ENCODE assay signal across 10 cellular contexts in the genomic region with DNA sequence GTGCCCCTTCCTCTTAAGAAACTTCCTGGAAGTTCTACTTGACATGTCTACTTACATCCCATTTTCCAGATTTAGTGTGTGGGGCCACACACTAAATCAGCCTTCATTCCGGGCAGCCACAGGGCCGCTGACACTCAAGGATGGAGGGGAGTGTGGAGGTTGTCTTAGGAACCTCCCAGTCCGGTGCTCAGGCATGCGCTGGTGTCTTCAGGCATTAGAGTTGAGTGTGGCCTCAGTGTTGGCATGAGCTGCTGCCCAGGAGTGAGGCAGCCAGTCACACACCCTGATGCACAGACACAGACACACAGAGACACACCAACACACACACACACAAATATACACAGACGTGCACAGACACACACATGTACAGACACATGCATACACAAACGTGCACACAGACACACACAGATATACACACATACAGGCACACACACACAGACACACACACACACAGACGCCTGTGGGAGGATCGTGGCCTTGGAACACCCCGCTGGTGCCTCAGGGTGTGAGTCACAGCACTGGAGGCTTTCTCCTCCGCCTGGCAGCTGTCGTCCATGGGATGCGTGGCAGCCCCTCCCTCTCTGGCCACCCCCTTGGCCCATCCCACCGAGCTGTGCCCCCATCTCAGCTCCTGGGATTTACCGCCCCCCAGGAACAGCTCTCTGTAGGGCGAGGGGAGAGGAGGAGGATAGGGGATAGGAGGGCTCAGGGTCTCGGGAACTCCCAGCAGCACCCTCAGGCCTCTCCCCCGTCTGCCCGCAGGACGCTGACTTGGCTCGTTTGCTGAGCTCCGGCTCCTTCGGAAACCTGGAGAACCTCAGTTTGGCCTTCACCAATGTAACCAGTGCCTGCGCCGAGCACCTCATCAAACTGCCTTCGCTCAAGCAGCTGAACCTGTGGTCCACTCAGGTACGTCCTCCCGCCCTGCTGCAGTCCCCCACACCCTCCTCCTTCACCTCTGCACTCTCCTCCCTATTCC.
DNase-seq lines count a peak whose midpoint lies in the region; ATAC-seq and TF ChIP-seq lines count a peak whose summit lies in the region.
"Had no signal": no experiment of that assay in that cellular context is flagged by ENCODE, and none has a peak within 500 bp of the region (broad histone marks: within the 10 kb centered on the region; RNA-seq: fewer than 3 reads in every experiment).

No MANE protein-coding gene starts in this region.

- DNase-seq in ELR (ENCODE audit: low read depth) = peak; percentile 89
- DNase-seq in Panc1 (ENCODE audit: low read depth, low spot score) = no peak
- no peak for DNase-seq in esophagus squamous epithelium (lab: John Stamatoyannopoulos, UW)
- peak; percentile 84 for DNase-seq in posterior vena cava (ENCODE audit: low spot score)
- no peak for DNase-seq in ascending aorta (ENCODE audit: low spot score in 2 of 2)
- no peak for DNase-seq in cerebellar nuclear complex (lab: John Stamatoyannopoulos, UW)
- DNase-seq in stimulated activated CD4-positive, alpha-beta T cell treated with anti-CD3 and anti-CD28 coated beads, Interleukin-4, amount 100 ng/mL, for 24 hours = no peak
- DNase-seq: SHP77 had no signal

- in situ Hi-C loops in Panc1 (cut with HindIII; ENCODE audit: low pct_unique_long_range_greater_than_20kb, low sequenced_read_pairs) = no loop called here

- TF ChIP-seq CTCF in Panc1 (IDR thresholded peaks at IDR 0.05) = no peak
- no peak for TF ChIP-seq CTCF in esophagus squamous epithelium (IDR thresholded peaks at IDR 0.05)
- no peak for TF ChIP-seq CTCF in ascending aorta (IDR thresholded peaks at IDR 0.05)

- H3K36me3 ChIP-seq in Panc1 (ENCODE audit: control insufficient read depth, insufficient read depth, low read length) (0 out of 2 replicates have a peak, but pooled peaks cover 2% of the 10 kb centered on the region), esophagus squamous epithelium (peaks cover 21 to 98% (median 35%) of the 10 kb centered on the region in 3 donors), ascending aorta (peaks cover 10 to 66% of the 10 kb centered on the region in 2 donors)

- no TSS peak for BruUV-seq in Panc1 (replicated peaks; lab: Mats Ljungman, UMichigan)

- CTCF ChIA-PET in Panc1 (lab: Charles Lee) = interaction anchor here (0.6 kb wide), 1 partner anchor 455 kb away, joined by 4 read pairs; no protein-coding TSS in a partner anchor

- POLR2A ChIA-PET in Panc1 (lab: Charles Lee) = no interaction called here

- H3K9me3 ChIP-seq in Panc1 (ENCODE audit: control insufficient read depth, insufficient read depth, low read depth, low read length) (no peaks in the 10 kb centered on the region), esophagus squamous epithelium (no peaks in the 10 kb centered on the region), ascending aorta (no peaks in the 10 kb centered on the region)

- ATAC-seq in Panc1 = peak; percentile 74
- ATAC-seq in HG02571 (IDR thresholded peaks at IDR 0.05; ENCODE audit: unreplicated experiment) = no peak

- H3K4me3 ChIP-seq in Panc1 (ENCODE audit: low read depth in 2 of 2, low read length in 2 of 2) (no peak overlapping the region), esophagus squamous epithelium (no peak overlapping the region), ascending aorta (no peak overlapping the region)

- no peak for TF ChIP-seq POLR2A in esophagus squamous epithelium (IDR thresholded peaks at IDR 0.05)

- intact Hi-C loops in Panc1 (cut with micrococcal nuclease; ENCODE audit: unreplicated experiment) = no loop called here
- intact Hi-C loops in esophagus squamous epithelium (cut with DNase I) = no loop called here
- intact Hi-C loops in posterior vena cava (cut with DNase I) = loop anchor here in 1 of 2 donors (10.0 kb wide), 1 partner anchor 199 kb away; no protein-coding TSS in a partner anchor
- intact Hi-C loops in ascending aorta (cut with DNase I) = no loop called here

- H3K27me3 ChIP-seq in Panc1 (ENCODE audit: control insufficient read depth, insufficient read depth, low read length) (no peaks in the 10 kb centered on the region), esophagus squamous epithelium (no peaks in the 10 kb centered on the region), ascending aorta (no peaks in the 10 kb centered on the region)

- H3K27ac ChIP-seq in Panc1 (ENCODE audit: low read length) (no peak overlapping the region), esophagus squamous epithelium (peak overlapping the region in 3 of 4 donors; percentile 24 to 42 (median 39)), ascending aorta (no peak overlapping the region)
- H3K27ac ChIP-seq: HL-60 had no signal

- H3K4me1 ChIP-seq in Panc1 (ENCODE audit: control insufficient read depth, insufficient read depth, low read length) (peaks cover 4% of the 10 kb centered on the region), esophagus squamous epithelium (peaks cover 14 to 43% (median 29%) of the 10 kb centered on the region in 3 donors), ascending aorta (no peaks in the 10 kb centered on the region)

- WGBS in esophagus squamous epithelium, 2 donors = 84 to 86% methylated on average over 8 to 10 of the region's 27 CpGs

Comparison
In these comparisons a context has a peak if more than half of its experiments do, and no peak if none do; other contexts are left out.
1. DNase-seq: peak in ELR (single experiment) and posterior vena cava (single experiment); none in Panc1 (single experiment), esophagus squamous epithelium (single experiment), ascending aorta (0 of 2), cerebellar nuclear complex (0 of 2) and stimulated activated CD4-positive, alpha-beta T cell treated with anti-CD3 and anti-CD28 coated beads, Interleukin-4, amount 100 ng/mL, for 24 hours (single experiment).
2. H3K27ac ChIP-seq: peak in esophagus squamous epithelium (3 of 4); none in Panc1 (single experiment) and ascending aorta (0 of 2).